2 cellular contexts compared by ENCODE assay signal in the genomic region with DNA sequence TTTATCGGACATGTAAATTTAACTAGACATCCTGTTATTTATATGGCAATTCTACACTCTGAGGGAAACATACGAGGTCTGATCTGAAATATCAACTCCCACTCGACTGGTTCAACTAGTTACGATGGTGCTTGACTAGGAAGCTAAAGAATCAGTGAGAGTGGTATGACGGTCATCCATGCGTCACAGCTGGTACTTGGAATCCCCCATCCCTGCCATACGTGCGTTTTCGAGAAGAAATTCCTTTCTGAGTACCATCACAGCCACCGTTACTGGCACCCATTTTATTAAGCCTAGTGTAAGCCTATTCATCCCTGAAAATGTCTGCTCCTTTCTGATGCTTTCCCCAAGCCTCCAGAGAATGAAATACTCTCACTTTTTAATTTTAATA.
TF ChIP-seq lines count a peak whose summit lies in the region.

No MANE protein-coding gene starts in this region.

TF ChIP-seq in H1, 55 proteins besides CTCF, POLR2A, EP300 and RAD21:
- peak; percentile 11 for TF ChIP-seq KDM4A (IDR thresholded peaks at IDR 0.05; ENCODE audit: low read depth, low read length, severe bottlenecking)
- TF ChIP-seq YY1 (IDR thresholded peaks at IDR 0.05; ENCODE audit: low read depth, low read length): 0 out of 2 replicates have a peak, but pooled peaks have one; percentile 30
- TF ChIP-seq CBX8 (IDR thresholded peaks at IDR 0.05; ENCODE audit: borderline replicate concordance, low read depth, low read length): no peak
- TF ChIP-seq GABPA (IDR thresholded peaks at IDR 0.05; ENCODE audit: borderline replicate concordance, insufficient read depth, low read length): no peak
- TF ChIP-seq CREB1 (IDR thresholded peaks at IDR 0.05): peak; percentile 48; the same call in 1 of the 2 replicates
- peak in 1 of 2 experiments; percentile 6; a peak in 1 of 4 replicates for TF ChIP-seq SIN3A (conservative IDR thresholded peaks at IDR 0.05 in 1 of 2, IDR thresholded peaks at IDR 0.05 in 1 of 2; ENCODE audit: low read depth in 1 of 2, low read length in 2 of 2)

TF ChIP-seq in HEK293T, 16 proteins besides CTCF, POLR2A, EP300 and RAD21:
- TF ChIP-seq TARDBP (IDR thresholded peaks at IDR 0.05) (no peak), LEF1 (IDR thresholded peaks at IDR 0.05; ENCODE audit: borderline replicate concordance) (no peak), CTBP1 (IDR thresholded peaks at IDR 0.05; ENCODE audit: borderline replicate concordance) (no peak), FOXA1 (IDR thresholded peaks at IDR 0.05) (no peak)
